ENCODE assay signal across 1 cellular context in the genomic region with DNA sequence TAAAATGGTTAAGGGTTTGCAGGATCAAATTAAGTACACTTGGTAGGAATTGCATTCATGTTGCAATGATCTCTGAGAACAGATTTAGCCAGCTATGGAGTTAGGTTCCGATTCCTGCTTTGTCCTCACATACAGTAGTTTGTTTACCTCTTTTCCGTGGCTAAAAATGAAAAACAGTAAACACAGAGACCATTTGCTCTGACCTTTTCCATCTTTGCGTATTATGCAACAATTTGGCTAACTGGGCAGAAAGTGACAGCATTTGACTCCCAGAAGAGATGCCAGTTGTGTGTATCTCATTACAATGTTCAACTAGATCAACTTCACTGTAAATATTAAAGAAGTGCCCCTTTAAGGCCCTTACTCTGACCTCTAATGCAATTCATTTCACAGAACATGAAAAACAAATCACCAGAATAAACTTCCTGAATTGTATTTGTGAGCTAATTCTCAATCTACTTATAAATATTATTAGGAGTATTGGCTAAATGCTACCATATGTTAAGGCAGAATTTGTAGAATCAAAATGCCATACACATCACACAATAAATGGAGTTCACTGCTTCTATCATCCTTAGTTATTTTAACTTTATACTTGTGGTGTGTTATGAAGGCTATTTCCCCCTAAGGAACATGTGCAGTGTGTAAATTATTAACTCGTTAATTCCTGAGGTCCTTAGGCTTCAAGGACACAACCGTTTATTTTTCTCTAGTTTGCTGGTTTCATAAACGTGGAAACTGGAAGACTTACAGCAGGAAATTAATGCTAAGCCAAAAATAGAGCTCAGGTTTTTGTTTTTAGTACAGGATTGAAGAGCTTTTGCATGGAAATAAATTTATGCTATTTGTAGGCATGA.
TF ChIP-seq lines count a peak whose summit lies in the region.

No MANE protein-coding gene starts in this region.

TF ChIP-seq in SK-N-SH treated with all-trans-retinoic acid at 6 μM for 48 hours, 23 proteins besides CTCF, POLR2A, EP300 and RAD21 (continued from another document):
- TF ChIP-seq, protein P1, sequence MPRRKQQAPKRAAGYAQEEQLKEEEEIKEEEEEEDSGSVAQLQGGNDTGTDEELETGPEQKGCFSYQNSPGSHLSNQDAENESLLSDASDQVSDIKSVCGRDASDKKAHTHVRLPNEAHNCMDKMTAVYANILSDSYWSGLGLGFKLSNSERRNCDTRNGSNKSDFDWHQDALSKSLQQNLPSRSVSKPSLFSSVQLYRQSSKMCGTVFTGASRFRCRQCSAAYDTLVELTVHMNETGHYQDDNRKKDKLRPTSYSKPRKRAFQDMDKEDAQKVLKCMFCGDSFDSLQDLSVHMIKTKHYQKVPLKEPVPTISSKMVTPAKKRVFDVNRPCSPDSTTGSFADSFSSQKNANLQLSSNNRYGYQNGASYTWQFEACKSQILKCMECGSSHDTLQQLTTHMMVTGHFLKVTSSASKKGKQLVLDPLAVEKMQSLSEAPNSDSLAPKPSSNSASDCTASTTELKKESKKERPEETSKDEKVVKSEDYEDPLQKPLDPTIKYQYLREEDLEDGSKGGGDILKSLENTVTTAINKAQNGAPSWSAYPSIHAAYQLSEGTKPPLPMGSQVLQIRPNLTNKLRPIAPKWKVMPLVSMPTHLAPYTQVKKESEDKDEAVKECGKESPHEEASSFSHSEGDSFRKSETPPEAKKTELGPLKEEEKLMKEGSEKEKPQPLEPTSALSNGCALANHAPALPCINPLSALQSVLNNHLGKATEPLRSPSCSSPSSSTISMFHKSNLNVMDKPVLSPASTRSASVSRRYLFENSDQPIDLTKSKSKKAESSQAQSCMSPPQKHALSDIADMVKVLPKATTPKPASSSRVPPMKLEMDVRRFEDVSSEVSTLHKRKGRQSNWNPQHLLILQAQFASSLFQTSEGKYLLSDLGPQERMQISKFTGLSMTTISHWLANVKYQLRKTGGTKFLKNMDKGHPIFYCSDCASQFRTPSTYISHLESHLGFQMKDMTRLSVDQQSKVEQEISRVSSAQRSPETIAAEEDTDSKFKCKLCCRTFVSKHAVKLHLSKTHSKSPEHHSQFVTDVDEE (CRISPR knock-in tag; IDR thresholded peaks at IDR 0.05), result no peak
- TF ChIP-seq ESRRG (CRISPR knock-in tag; IDR thresholded peaks at IDR 0.05) (no peak), OSR1 (CRISPR knock-in tag; IDR thresholded peaks at IDR 0.05) (no peak), TCF4 (CRISPR knock-in tag; IDR thresholded peaks at IDR 0.05; ENCODE audit: borderline replicate concordance) (no peak), TOX (CRISPR knock-in tag; IDR thresholded peaks at IDR 0.05; ENCODE audit: borderline replicate concordance) (no peak), ARNTL (CRISPR knock-in tag; IDR thresholded peaks at IDR 0.05; ENCODE audit: borderline replicate concordance, low read depth) (no peak)
- TF ChIP-seq, protein P2, sequence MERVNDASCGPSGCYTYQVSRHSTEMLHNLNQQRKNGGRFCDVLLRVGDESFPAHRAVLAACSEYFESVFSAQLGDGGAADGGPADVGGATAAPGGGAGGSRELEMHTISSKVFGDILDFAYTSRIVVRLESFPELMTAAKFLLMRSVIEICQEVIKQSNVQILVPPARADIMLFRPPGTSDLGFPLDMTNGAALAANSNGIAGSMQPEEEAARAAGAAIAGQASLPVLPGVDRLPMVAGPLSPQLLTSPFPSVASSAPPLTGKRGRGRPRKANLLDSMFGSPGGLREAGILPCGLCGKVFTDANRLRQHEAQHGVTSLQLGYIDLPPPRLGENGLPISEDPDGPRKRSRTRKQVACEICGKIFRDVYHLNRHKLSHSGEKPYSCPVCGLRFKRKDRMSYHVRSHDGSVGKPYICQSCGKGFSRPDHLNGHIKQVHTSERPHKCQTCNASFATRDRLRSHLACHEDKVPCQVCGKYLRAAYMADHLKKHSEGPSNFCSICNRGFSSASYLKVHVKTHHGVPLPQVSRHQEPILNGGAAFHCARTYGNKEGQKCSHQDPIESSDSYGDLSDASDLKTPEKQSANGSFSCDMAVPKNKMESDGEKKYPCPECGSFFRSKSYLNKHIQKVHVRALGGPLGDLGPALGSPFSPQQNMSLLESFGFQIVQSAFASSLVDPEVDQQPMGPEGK (CRISPR knock-in tag; IDR thresholded peaks at IDR 0.05; ENCODE audit: borderline replicate concordance), result no peak
